ENCODE assay signal across 17 cellular contexts in the genomic region with DNA sequence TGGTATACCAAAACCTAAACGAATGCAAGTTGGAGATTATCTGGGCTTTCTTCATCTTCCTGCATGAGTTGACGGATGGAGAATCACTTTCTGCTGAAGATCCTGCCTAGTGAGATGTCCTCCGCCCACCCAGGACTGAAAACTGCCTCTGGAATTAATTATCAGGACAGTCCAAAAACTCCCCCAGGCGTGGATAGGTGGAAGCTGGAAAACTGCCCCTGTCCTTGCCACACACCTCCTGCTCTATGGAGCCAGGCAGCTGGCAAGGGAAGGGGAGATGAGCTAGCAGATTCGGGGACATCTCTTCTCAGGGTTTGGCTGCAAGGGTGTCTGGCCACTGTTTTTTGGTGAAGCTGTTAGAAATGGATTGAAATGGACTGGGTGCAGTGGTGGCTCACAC.
DNase-seq lines count a peak whose midpoint lies in the region; ATAC-seq and TF ChIP-seq lines count a peak whose summit lies in the region.
"Had no signal": no experiment of that assay in that cellular context is flagged by ENCODE, and none has a peak within 500 bp of the region (broad histone marks: within the 10 kb centered on the region; RNA-seq: fewer than 3 reads in every experiment).

No MANE protein-coding gene starts in this region.

- H3K9me3 Mint-ChIP-seq in progenitor cell of endocrine pancreas (ENCODE audit: low read depth), result no peaks in the 10 kb centered on the region
- H3K9me3 Mint-ChIP-seq: CD4-positive, alpha-beta memory T cell had no signal

- H3K36me3 ChIP-seq in BE2C (no peaks in the 10 kb centered on the region), SJCRH30 (no peaks in the 10 kb centered on the region)
- H3K36me3 ChIP-seq: BLaER1, HAP-1 had no signal

- no peak overlapping the region for H3K4me3 Mint-ChIP-seq in progenitor cell of endocrine pancreas (ENCODE audit: low read depth)
- H3K4me3 Mint-ChIP-seq: CD14-positive monocyte; CD4-positive, alpha-beta memory T cell had no signal

- H3K27ac Mint-ChIP-seq in progenitor cell of endocrine pancreas, result no peak overlapping the region
- H3K27ac Mint-ChIP-seq: CD14-positive monocyte; CD4-positive, alpha-beta memory T cell had no signal

- no peaks in the 10 kb centered on the region for H3K4me1 Mint-ChIP-seq in progenitor cell of endocrine pancreas (ENCODE audit: low read depth)
- H3K4me1 Mint-ChIP-seq: CD14-positive monocyte had no signal

- H3K36me3 Mint-ChIP-seq in progenitor cell of endocrine pancreas (ENCODE audit: insufficient read depth), result no peaks in the 10 kb centered on the region
- H3K36me3 Mint-ChIP-seq: CD14-positive monocyte; CD4-positive, alpha-beta memory T cell had no signal

- H3K9me3 ChIP-seq in BE2C, result no peaks in the 10 kb centered on the region
- 0 out of 2 replicates have a peak, but pooled peaks cover 2% of the 10 kb centered on the region for H3K9me3 ChIP-seq in SJCRH30 (replicated peaks)
- H3K9me3 ChIP-seq: A549, BLaER1, HAP-1 had no signal

- no peak overlapping the region for H3K27ac ChIP-seq in SJCRH30
- H3K27ac ChIP-seq: 22Rv1, A549, BLaER1 had no signal

- peaks cover 25% of the 10 kb centered on the region for H3K27me3 Mint-ChIP-seq in progenitor cell of endocrine pancreas

- no peak for ATAC-seq in GM18909 (IDR thresholded peaks at IDR 0.05; ENCODE audit: poor library complexity, unreplicated experiment)
- ATAC-seq: A549 had no signal

- peaks cover 18% of the 10 kb centered on the region for H3K4me1 ChIP-seq in BE2C
- H3K4me1 ChIP-seq in SJCRH30, result peaks cover 19% of the 10 kb centered on the region
- H3K4me1 ChIP-seq: A549, BLaER1 had no signal

- DNase-seq in NCI-H1092 treated with DMSO at 0.1 percent for 48 hours (lab: John Stamatoyannopoulos, UW) (peak; percentile 41), NCI-H1092 (lab: John Stamatoyannopoulos, UW) (no peak), BE2C (peak; percentile 56), SJCRH30 (peak; percentile 31 to 58), posterior cingulate gyrus (peak in 6 of 10 donors; percentile 19 to 84 (median 38)), progenitor cell of endocrine pancreas (ENCODE audit: low spot score, unreplicated experiment) (no peak)
- DNase-seq: AML-193; CD4-positive, alpha-beta memory T cell; DMS153; DMS79; GDM1 had no signal

- no peak overlapping the region; the same call in 1 of the 2 replicates for H3K4me3 ChIP-seq in BE2C (ENCODE audit: low read depth, low read length)
- no peak overlapping the region for H3K4me3 ChIP-seq in SJCRH30
- H3K4me3 ChIP-seq: A549, BLaER1, HAP-1 had no signal

- H3K27me3 ChIP-seq in BE2C (no peaks in the 10 kb centered on the region), SJCRH30 (no peaks in the 10 kb centered on the region)
- H3K27me3 ChIP-seq: BLaER1 had no signal

- intact Hi-C loops in posterior cingulate gyrus (cut with DNase I), result no loop called here

- TF ChIP-seq CTCF in BE2C (IDR thresholded peaks at IDR 0.05; ENCODE audit: low read depth, low read length), result no peak
- TF ChIP-seq CTCF in progenitor cell of endocrine pancreas (IDR thresholded peaks at IDR 0.05; ENCODE audit: unreplicated experiment), result no peak

Comparison
In these comparisons a context has a peak if more than half of its experiments do, and no peak if none do; other contexts are left out.
1. DNase-seq: peak in NCI-H1092 treated with DMSO at 0.1 percent for 48 hours (single experiment), BE2C (single experiment), SJCRH30 (2 of 2) and posterior cingulate gyrus (6 of 10); none in NCI-H1092 (single experiment) and progenitor cell of endocrine pancreas (single experiment).